1 cellular context compared by ENCODE assay signal in the genomic region with DNA sequence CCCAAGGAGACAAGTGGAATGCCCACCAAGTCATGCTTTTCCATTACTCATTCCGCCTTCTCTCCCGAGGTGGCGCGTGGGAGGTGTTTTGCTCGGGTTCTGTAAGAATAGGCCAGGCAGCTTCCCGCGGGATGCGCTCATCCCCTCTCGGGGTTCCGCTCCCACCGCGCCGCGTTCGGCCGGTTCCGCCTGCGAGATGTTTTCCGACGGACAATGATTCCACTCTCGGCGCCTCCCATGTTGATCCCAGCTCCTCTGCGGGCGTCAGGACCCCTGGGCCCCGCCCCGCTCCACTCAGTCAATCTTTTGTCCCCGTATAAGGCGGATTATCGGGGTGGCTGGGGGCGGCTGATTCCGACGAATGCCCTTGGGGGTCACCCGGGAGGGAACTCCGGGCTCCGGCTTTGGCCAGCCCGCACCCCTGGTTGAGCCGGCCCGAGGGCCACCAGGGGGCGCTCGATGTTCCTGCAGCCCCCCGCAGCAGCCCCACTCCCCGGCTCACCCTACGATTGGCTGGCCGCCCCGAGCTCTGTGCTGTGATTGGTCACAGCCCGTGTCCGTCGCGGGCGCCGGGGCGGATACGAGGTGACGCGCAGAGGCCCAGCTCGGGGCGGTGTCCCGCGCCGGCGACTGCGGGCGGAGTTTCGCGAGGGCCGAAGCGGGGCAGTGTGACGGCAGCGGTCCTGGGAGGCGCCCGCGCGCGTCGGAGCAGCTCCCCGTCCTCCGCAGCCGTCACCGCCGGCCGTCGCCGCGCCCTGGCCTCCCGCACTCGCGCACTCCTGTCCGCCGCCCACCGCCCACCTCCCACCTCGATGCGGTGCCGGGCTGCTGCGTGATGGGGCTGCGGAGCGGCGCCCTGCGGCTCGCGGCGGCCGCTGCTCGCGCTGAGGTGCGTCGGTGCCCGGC.
TF ChIP-seq lines count a peak whose summit lies in the region.

A gene with protein sequence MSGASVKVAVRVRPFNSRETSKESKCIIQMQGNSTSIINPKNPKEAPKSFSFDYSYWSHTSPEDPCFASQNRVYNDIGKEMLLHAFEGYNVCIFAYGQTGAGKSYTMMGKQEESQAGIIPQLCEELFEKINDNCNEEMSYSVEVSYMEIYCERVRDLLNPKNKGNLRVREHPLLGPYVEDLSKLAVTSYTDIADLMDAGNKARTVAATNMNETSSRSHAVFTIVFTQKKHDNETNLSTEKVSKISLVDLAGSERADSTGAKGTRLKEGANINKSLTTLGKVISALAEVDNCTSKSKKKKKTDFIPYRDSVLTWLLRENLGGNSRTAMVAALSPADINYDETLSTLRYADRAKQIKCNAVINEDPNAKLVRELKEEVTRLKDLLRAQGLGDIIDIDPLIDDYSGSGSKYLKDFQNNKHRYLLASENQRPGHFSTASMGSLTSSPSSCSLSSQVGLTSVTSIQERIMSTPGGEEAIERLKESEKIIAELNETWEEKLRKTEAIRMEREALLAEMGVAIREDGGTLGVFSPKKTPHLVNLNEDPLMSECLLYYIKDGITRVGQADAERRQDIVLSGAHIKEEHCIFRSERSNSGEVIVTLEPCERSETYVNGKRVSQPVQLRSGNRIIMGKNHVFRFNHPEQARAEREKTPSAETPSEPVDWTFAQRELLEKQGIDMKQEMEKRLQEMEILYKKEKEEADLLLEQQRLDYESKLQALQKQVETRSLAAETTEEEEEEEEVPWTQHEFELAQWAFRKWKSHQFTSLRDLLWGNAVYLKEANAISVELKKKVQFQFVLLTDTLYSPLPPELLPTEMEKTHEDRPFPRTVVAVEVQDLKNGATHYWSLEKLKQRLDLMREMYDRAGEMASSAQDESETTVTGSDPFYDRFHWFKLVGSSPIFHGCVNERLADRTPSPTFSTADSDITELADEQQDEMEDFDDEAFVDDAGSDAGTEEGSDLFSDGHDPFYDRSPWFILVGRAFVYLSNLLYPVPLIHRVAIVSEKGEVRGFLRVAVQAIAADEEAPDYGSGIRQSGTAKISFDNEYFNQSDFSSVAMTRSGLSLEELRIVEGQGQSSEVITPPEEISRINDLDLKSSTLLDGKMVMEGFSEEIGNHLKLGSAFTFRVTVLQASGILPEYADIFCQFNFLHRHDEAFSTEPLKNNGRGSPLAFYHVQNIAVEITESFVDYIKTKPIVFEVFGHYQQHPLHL (N-terminal part only) (plus strand): TSS at position 666 of the 906 bp plus-strand sequence. CDS start 21,759 bp downstream, outside the sequence.

TF ChIP-seq in HepG2, 621 proteins besides CTCF, POLR2A, EP300 and RAD21 (continued from another document and continues in another):
- TF ChIP-seq PHF20 (CRISPR knock-in tag; IDR thresholded peaks at IDR 0.05) = peak; percentile 60
- TF ChIP-seq MYC (CRISPR knock-in tag; IDR thresholded peaks at IDR 0.05; ENCODE audit: borderline replicate concordance) = peak; percentile 42; the same call in 1 of the 2 replicates
- TF ChIP-seq CHD2 (IDR thresholded peaks at IDR 0.05; ENCODE audit: low read depth, low read length) = 0 out of 2 replicates have a peak, but pooled peaks have one; percentile 48
- TF ChIP-seq ONECUT2 (CRISPR knock-in tag; IDR thresholded peaks at IDR 0.05) = no peak
- TF ChIP-seq, protein P1, sequence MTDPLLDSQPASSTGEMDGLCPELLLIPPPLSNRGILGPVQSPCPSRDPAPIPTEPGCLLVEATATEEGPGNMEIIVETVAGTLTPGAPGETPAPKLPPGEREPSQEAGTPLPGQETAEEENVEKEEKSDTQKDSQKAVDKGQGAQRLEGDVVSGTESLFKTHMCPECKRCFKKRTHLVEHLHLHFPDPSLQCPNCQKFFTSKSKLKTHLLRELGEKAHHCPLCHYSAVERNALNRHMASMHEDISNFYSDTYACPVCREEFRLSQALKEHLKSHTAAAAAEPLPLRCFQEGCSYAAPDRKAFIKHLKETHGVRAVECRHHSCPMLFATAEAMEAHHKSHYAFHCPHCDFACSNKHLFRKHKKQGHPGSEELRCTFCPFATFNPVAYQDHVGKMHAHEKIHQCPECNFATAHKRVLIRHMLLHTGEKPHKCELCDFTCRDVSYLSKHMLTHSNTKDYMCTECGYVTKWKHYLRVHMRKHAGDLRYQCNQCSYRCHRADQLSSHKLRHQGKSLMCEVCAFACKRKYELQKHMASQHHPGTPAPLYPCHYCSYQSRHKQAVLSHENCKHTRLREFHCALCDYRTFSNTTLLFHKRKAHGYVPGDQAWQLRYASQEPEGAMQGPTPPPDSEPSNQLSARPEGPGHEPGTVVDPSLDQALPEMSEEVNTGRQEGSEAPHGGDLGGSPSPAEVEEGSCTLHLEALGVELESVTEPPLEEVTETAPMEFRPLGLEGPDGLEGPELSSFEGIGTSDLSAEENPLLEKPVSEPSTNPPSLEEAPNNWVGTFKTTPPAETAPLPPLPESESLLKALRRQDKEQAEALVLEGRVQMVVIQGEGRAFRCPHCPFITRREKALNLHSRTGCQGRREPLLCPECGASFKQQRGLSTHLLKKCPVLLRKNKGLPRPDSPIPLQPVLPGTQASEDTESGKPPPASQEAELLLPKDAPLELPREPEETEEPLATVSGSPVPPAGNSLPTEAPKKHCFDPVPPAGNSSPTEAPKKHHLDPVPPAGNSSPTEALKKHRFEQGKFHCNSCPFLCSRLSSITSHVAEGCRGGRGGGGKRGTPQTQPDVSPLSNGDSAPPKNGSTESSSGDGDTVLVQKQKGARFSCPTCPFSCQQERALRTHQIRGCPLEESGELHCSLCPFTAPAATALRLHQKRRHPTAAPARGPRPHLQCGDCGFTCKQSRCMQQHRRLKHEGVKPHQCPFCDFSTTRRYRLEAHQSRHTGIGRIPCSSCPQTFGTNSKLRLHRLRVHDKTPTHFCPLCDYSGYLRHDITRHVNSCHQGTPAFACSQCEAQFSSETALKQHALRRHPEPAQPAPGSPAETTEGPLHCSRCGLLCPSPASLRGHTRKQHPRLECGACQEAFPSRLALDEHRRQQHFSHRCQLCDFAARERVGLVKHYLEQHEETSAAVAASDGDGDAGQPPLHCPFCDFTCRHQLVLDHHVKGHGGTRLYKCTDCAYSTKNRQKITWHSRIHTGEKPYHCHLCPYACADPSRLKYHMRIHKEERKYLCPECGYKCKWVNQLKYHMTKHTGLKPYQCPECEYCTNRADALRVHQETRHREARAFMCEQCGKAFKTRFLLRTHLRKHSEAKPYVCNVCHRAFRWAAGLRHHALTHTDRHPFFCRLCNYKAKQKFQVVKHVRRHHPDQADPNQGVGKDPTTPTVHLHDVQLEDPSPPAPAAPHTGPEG (CRISPR knock-in tag; IDR thresholded peaks at IDR 0.05) = peak; percentile 96
- peak; percentile 42; the same call in 1 of the 2 replicates for TF ChIP-seq ZNF546 (CRISPR knock-in tag; conservative IDR thresholded peaks at IDR 0.05)
- no peak; the same call in 1 of the 2 replicates for TF ChIP-seq TSC22D2 (CRISPR knock-in tag; IDR thresholded peaks at IDR 0.05; ENCODE audit: borderline replicate concordance)
- TF ChIP-seq, protein P2, sequence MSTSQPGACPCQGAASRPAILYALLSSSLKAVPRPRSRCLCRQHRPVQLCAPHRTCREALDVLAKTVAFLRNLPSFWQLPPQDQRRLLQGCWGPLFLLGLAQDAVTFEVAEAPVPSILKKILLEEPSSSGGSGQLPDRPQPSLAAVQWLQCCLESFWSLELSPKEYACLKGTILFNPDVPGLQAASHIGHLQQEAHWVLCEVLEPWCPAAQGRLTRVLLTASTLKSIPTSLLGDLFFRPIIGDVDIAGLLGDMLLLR (CRISPR knock-in tag; IDR thresholded peaks at IDR 0.05) = 0 out of 2 replicates have a peak, but pooled peaks have one; percentile 48
- 0 out of 2 replicates have a peak, but pooled peaks have one; percentile 27 for TF ChIP-seq RARA (CRISPR knock-in tag; IDR thresholded peaks at IDR 0.05)
- TF ChIP-seq CREB1 (IDR thresholded peaks at IDR 0.05) = peak; percentile 91
- peak; percentile 94 for TF ChIP-seq CREB1 (CRISPR knock-in tag; IDR thresholded peaks at IDR 0.05)
- TF ChIP-seq, protein P3, sequence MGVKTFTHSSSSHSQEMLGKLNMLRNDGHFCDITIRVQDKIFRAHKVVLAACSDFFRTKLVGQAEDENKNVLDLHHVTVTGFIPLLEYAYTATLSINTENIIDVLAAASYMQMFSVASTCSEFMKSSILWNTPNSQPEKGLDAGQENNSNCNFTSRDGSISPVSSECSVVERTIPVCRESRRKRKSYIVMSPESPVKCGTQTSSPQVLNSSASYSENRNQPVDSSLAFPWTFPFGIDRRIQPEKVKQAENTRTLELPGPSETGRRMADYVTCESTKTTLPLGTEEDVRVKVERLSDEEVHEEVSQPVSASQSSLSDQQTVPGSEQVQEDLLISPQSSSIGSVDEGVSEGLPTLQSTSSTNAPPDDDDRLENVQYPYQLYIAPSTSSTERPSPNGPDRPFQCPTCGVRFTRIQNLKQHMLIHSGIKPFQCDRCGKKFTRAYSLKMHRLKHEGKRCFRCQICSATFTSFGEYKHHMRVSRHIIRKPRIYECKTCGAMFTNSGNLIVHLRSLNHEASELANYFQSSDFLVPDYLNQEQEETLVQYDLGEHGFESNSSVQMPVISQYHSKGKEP (CRISPR knock-in tag; IDR thresholded peaks at IDR 0.05) = 0 out of 2 replicates have a peak, but pooled peaks have one; percentile 3
- TF ChIP-seq, protein P4, sequence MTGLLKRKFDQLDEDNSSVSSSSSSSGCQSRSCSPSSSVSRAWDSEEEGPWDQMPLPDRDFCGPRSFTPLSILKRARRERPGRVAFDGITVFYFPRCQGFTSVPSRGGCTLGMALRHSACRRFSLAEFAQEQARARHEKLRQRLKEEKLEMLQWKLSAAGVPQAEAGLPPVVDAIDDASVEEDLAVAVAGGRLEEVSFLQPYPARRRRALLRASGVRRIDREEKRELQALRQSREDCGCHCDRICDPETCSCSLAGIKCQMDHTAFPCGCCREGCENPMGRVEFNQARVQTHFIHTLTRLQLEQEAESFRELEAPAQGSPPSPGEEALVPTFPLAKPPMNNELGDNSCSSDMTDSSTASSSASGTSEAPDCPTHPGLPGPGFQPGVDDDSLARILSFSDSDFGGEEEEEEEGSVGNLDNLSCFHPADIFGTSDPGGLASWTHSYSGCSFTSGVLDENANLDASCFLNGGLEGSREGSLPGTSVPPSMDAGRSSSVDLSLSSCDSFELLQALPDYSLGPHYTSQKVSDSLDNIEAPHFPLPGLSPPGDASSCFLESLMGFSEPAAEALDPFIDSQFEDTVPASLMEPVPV (CRISPR knock-in tag; IDR thresholded peaks at IDR 0.05) = peak; percentile 52; the same call in 1 of the 2 replicates
- TF ChIP-seq, protein P5, sequence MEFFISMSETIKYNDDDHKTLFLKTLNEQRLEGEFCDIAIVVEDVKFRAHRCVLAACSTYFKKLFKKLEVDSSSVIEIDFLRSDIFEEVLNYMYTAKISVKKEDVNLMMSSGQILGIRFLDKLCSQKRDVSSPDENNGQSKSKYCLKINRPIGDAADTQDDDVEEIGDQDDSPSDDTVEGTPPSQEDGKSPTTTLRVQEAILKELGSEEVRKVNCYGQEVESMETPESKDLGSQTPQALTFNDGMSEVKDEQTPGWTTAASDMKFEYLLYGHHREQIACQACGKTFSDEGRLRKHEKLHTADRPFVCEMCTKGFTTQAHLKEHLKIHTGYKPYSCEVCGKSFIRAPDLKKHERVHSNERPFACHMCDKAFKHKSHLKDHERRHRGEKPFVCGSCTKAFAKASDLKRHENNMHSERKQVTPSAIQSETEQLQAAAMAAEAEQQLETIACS (CRISPR knock-in tag; IDR thresholded peaks at IDR 0.05) = peak; percentile 52; the same call in 1 of the 2 replicates
- TF ChIP-seq ZNF839 (CRISPR knock-in tag; IDR thresholded peaks at IDR 0.05; ENCODE audit: borderline replicate concordance) = no peak
- peak; percentile 23; the same call in 1 of the 2 replicates for TF ChIP-seq CCDC6 (CRISPR knock-in tag; IDR thresholded peaks at IDR 0.05)
- no peak for TF ChIP-seq ZNF337 (CRISPR knock-in tag; IDR thresholded peaks at IDR 0.05; ENCODE audit: borderline replicate concordance, low read depth)
- TF ChIP-seq TEAD2 (CRISPR knock-in tag; IDR thresholded peaks at IDR 0.05) = no peak
- TF ChIP-seq TAF1 (CRISPR knock-in tag; IDR thresholded peaks at IDR 0.05) = peak; percentile 86
- TF ChIP-seq, protein P6, sequence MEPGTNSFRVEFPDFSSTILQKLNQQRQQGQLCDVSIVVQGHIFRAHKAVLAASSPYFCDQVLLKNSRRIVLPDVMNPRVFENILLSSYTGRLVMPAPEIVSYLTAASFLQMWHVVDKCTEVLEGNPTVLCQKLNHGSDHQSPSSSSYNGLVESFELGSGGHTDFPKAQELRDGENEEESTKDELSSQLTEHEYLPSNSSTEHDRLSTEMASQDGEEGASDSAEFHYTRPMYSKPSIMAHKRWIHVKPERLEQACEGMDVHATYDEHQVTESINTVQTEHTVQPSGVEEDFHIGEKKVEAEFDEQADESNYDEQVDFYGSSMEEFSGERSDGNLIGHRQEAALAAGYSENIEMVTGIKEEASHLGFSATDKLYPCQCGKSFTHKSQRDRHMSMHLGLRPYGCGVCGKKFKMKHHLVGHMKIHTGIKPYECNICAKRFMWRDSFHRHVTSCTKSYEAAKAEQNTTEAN (CRISPR knock-in tag; conservative IDR thresholded peaks at IDR 0.05) = peak; percentile 51
- TF ChIP-seq, protein P7, sequence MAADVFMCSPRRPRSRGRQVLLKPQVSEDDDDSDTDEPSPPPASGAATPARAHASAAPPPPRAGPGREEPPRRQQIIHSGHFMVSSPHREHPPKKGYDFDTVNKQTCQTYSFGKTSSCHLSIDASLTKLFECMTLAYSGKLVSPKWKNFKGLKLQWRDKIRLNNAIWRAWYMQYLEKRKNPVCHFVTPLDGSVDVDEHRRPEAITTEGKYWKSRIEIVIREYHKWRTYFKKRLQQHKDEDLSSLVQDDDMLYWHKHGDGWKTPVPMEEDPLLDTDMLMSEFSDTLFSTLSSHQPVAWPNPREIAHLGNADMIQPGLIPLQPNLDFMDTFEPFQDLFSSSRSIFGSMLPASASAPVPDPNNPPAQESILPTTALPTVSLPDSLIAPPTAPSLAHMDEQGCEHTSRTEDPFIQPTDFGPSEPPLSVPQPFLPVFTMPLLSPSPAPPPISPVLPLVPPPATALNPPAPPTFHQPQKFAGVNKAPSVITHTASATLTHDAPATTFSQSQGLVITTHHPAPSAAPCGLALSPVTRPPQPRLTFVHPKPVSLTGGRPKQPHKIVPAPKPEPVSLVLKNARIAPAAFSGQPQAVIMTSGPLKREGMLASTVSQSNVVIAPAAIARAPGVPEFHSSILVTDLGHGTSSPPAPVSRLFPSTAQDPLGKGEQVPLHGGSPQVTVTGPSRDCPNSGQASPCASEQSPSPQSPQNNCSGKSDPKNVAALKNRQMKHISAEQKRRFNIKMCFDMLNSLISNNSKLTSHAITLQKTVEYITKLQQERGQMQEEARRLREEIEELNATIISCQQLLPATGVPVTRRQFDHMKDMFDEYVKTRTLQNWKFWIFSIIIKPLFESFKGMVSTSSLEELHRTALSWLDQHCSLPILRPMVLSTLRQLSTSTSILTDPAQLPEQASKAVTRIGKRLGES (CRISPR knock-in tag; IDR thresholded peaks at IDR 0.05; ENCODE audit: borderline replicate concordance) = no peak
- TF ChIP-seq, protein P8, sequence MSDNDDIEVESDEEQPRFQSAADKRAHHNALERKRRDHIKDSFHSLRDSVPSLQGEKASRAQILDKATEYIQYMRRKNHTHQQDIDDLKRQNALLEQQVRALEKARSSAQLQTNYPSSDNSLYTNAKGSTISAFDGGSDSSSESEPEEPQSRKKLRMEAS (IDR thresholded peaks at IDR 0.05) = peak; percentile 72
- TF ChIP-seq, protein P9, sequence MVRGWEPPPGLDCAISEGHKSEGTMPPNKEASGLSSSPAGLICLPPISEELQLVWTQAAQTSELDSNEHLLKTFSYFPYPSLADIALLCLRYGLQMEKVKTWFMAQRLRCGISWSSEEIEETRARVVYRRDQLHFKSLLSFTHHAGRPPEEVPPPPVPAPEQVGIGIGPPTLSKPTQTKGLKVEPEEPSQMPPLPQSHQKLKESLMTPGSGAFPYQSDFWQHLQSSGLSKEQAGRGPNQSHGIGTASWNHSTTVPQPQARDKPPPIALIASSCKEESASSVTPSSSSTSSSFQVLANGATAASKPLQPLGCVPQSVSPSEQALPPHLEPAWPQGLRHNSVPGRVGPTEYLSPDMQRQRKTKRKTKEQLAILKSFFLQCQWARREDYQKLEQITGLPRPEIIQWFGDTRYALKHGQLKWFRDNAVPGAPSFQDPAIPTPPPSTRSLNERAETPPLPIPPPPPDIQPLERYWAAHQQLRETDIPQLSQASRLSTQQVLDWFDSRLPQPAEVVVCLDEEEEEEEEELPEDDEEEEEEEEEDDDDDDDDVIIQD (CRISPR knock-in tag; IDR thresholded peaks at IDR 0.05; ENCODE audit: low read depth) = peak; percentile 78; the same call in 1 of the 2 replicates
- TF ChIP-seq FOXC1 (CRISPR knock-in tag; IDR thresholded peaks at IDR 0.05; ENCODE audit: borderline replicate concordance) = peak; percentile 89
